In genomic region chr2:113240150-113240914, GRCh38 we compare ENCODE assay signal across 1 cellular context.
TF ChIP-seq lines count a peak whose summit lies in the region.

No MANE protein-coding gene starts in this region.

TF ChIP-seq in HepG2, 621 proteins besides CTCF, POLR2A, EP300 and RAD21 (continued from another document):
- TF ChIP-seq NFE2L1 (CRISPR knock-in tag; IDR thresholded peaks at IDR 0.05; ENCODE audit: borderline replicate concordance) = no peak
- TF ChIP-seq SALL2 (CRISPR knock-in tag; IDR thresholded peaks at IDR 0.05) = no peak
- no peak for TF ChIP-seq MTF1 (CRISPR knock-in tag; IDR thresholded peaks at IDR 0.05)
- TF ChIP-seq, protein P1, sequence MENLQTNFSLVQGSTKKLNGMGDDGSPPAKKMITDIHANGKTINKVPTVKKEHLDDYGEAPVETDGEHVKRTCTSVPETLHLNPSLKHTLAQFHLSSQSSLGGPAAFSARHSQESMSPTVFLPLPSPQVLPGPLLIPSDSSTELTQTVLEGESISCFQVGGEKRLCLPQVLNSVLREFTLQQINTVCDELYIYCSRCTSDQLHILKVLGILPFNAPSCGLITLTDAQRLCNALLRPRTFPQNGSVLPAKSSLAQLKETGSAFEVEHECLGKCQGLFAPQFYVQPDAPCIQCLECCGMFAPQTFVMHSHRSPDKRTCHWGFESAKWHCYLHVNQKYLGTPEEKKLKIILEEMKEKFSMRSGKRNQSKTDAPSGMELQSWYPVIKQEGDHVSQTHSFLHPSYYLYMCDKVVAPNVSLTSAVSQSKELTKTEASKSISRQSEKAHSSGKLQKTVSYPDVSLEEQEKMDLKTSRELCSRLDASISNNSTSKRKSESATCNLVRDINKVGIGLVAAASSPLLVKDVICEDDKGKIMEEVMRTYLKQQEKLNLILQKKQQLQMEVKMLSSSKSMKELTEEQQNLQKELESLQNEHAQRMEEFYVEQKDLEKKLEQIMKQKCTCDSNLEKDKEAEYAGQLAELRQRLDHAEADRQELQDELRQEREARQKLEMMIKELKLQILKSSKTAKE (CRISPR knock-in tag; IDR thresholded peaks at IDR 0.05; ENCODE audit: borderline replicate concordance) = no peak
- no peak for TF ChIP-seq TCF12 (IDR thresholded peaks at IDR 0.05)
- TF ChIP-seq TCF12 (CRISPR knock-in tag; IDR thresholded peaks at IDR 0.05) = no peak
- TF ChIP-seq BHLHE40 (IDR thresholded peaks at IDR 0.05; ENCODE audit: low read length) = peak; percentile 55; the same call in 1 of the 2 replicates
- TF ChIP-seq ASH2L (IDR thresholded peaks at IDR 0.05; ENCODE audit: insufficient read length, low read depth, low read length) = no peak
- TF ChIP-seq ZFP36L1 (CRISPR knock-in tag; IDR thresholded peaks at IDR 0.05) = no peak
- no peak for TF ChIP-seq HNRNPLL (IDR thresholded peaks at IDR 0.05; ENCODE audit: low read depth, low read length, poor library complexity, severe bottlenecking)
- no peak for TF ChIP-seq ZNF337 (CRISPR knock-in tag; IDR thresholded peaks at IDR 0.05; ENCODE audit: borderline replicate concordance, low read depth)
- peak; percentile 55; the same call in 1 of the 2 replicates for TF ChIP-seq TFAP4 (IDR thresholded peaks at IDR 0.05; ENCODE audit: borderline replicate concordance, low read depth)
- TF ChIP-seq DR1 (CRISPR knock-in tag; IDR thresholded peaks at IDR 0.05) = no peak
- TF ChIP-seq ARNTL (CRISPR knock-in tag; IDR thresholded peaks at IDR 0.05) = no peak
- TF ChIP-seq ZNF3 (CRISPR knock-in tag; IDR thresholded peaks at IDR 0.05) = no peak
- TF ChIP-seq, protein P2, sequence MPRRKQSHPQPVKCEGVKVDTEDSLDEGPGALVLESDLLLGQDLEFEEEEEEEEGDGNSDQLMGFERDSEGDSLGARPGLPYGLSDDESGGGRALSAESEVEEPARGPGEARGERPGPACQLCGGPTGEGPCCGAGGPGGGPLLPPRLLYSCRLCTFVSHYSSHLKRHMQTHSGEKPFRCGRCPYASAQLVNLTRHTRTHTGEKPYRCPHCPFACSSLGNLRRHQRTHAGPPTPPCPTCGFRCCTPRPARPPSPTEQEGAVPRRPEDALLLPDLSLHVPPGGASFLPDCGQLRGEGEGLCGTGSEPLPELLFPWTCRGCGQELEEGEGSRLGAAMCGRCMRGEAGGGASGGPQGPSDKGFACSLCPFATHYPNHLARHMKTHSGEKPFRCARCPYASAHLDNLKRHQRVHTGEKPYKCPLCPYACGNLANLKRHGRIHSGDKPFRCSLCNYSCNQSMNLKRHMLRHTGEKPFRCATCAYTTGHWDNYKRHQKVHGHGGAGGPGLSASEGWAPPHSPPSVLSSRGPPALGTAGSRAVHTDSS (CRISPR knock-in tag; conservative IDR thresholded peaks at IDR 0.05) = no peak
